1 cellular context compared by ENCODE assay signal in genomic region chr19:43651758-43652545, GRCh38.
TF ChIP-seq lines count a peak whose summit lies in the region.

No MANE protein-coding gene starts in this region.

TF ChIP-seq in HepG2, 621 proteins besides CTCF, POLR2A, EP300 and RAD21 (continued from another document and continues in another):
- TF ChIP-seq PRDM10 (CRISPR knock-in tag; IDR thresholded peaks at IDR 0.05; ENCODE audit: low read depth), result no peak
- no peak for TF ChIP-seq KAT7 (CRISPR knock-in tag; IDR thresholded peaks at IDR 0.05; ENCODE audit: borderline replicate concordance)
- no peak for TF ChIP-seq SP2 (CRISPR knock-in tag; IDR thresholded peaks at IDR 0.05)
- TF ChIP-seq IRX3 (CRISPR knock-in tag; IDR thresholded peaks at IDR 0.05; ENCODE audit: borderline replicate concordance, low read depth), result no peak
- no peak for TF ChIP-seq RELA (CRISPR knock-in tag; IDR thresholded peaks at IDR 0.05)
- TF ChIP-seq HMG20B (CRISPR knock-in tag; conservative IDR thresholded peaks at IDR 0.05), result no peak
- 0 out of 2 replicates have a peak, but pooled peaks have one; percentile 44 for TF ChIP-seq ZNF280D (CRISPR knock-in tag; IDR thresholded peaks at IDR 0.05)
- TF ChIP-seq ZFP41 (CRISPR knock-in tag; IDR thresholded peaks at IDR 0.05; ENCODE audit: borderline replicate concordance), result no peak
- TF ChIP-seq ZNF143 (CRISPR knock-in tag; IDR thresholded peaks at IDR 0.05), result no peak; the same call in 1 of the 2 replicates
- TF ChIP-seq KLF16 (CRISPR knock-in tag; IDR thresholded peaks at IDR 0.05), result 0 out of 4 replicates have a peak, but pooled peaks of 1 of the 2 experiments have one; percentile 20
- TF ChIP-seq CBX5 (CRISPR knock-in tag; IDR thresholded peaks at IDR 0.05; ENCODE audit: borderline replicate concordance), result no peak
- TF ChIP-seq ZSCAN31 (CRISPR knock-in tag; IDR thresholded peaks at IDR 0.05; ENCODE audit: low read depth), result no peak
- TF ChIP-seq ZNF276 (CRISPR knock-in tag; IDR thresholded peaks at IDR 0.05; ENCODE audit: low read depth), result no peak
- TF ChIP-seq NR2C2 (CRISPR knock-in tag; IDR thresholded peaks at IDR 0.05; ENCODE audit: borderline replicate concordance), result no peak
- peak; percentile 33; the same call in 1 of the 2 replicates for TF ChIP-seq THAP9 (CRISPR knock-in tag; IDR thresholded peaks at IDR 0.05; ENCODE audit: borderline replicate concordance)
- TF ChIP-seq AGO2 (optimal IDR thresholded peaks at IDR 0.05; ENCODE audit: low read depth, low read length), result no peak
- TF ChIP-seq ZNF530 (CRISPR knock-in tag; IDR thresholded peaks at IDR 0.05; ENCODE audit: low read depth), result no peak
- 0 out of 2 replicates have a peak, but pooled peaks have one; percentile 16 for TF ChIP-seq BCL3 (CRISPR knock-in tag; IDR thresholded peaks at IDR 0.05)
- TF ChIP-seq DMTF1 (CRISPR knock-in tag; IDR thresholded peaks at IDR 0.05), result no peak
- no peak for TF ChIP-seq NFE2 (CRISPR knock-in tag; IDR thresholded peaks at IDR 0.05)
- no peak for TF ChIP-seq ZNF615 (CRISPR knock-in tag; IDR thresholded peaks at IDR 0.05; ENCODE audit: borderline replicate concordance)
- TF ChIP-seq SNAPC4 (CRISPR knock-in tag; IDR thresholded peaks at IDR 0.05), result no peak
- TF ChIP-seq ZNF235 (CRISPR knock-in tag; IDR thresholded peaks at IDR 0.05; ENCODE audit: borderline replicate concordance), result no peak
- TF ChIP-seq MXI1 (IDR thresholded peaks at IDR 0.05; ENCODE audit: borderline replicate concordance, low read depth, low read length), result no peak
- no peak for TF ChIP-seq KMT2B (CRISPR knock-in tag; IDR thresholded peaks at IDR 0.05)
- TF ChIP-seq ZNF569 (CRISPR knock-in tag; IDR thresholded peaks at IDR 0.05; ENCODE audit: borderline replicate concordance), result no peak
- TF ChIP-seq KDM5B (CRISPR knock-in tag; IDR thresholded peaks at IDR 0.05; ENCODE audit: borderline replicate concordance), result no peak
- TF ChIP-seq HMGA1 (CRISPR knock-in tag; conservative IDR thresholded peaks at IDR 0.05), result no peak
- TF ChIP-seq POLR2AphosphoS5 (IDR thresholded peaks at IDR 0.05; ENCODE audit: low read depth, low read length), result peak; percentile 34; the same call in 1 of the 2 replicates
- no peak for TF ChIP-seq GRHL1 (CRISPR knock-in tag; conservative IDR thresholded peaks at IDR 0.05)
- TF ChIP-seq ZBTB44 (CRISPR knock-in tag; IDR thresholded peaks at IDR 0.05), result no peak
